26 cellular contexts compared by ENCODE assay signal in genomic region chr14:87018294-87018693, GRCh38.
"Had no signal": no experiment of that assay in that cellular context is flagged by ENCODE, and none has a peak within 500 bp of the region (broad histone marks: within the 10 kb centered on the region; RNA-seq: fewer than 3 reads in every experiment).

No MANE protein-coding gene starts in this region.

- H3K27me3 ChIP-seq: left lung, ovary, stomach, testis, thyroid gland, transverse colon, upper lobe of left lung, vagina had no signal

- ATAC-seq: left colon; left lung; lower lobe of right lung; mucosa of descending colon; naive thymus-derived CD4-positive, alpha-beta T cell; natural killer cell treated with Interleukin-12 subunit alpha and Interleukin-12 subunit beta and Interleukin-15 and Interleukin-18, amount 100 ng/mL, for 72 hours; right cardiac atrium; sciatic nerve; stimulated activated naive B cell treated with anti-CD40 and anti-IgM and Interleukin-4, amounts not matched to agents 10 μg/mL and 1 μg/mL and 100 μg/mL, for 72 hours; stimulated activated naive CD8-positive, alpha-beta T cell treated with anti-CD3 and anti-CD28 coated beads, Interleukin-15, Interleukin-2, amounts not matched to agents 100 U/mL and 50 U/mL, for 24 hours had no signal

- H3K27ac ChIP-seq: left lung, lower lobe of right lung, ovary, skin epidermis, stomach, testis, thyroid gland, transverse colon, upper lobe of left lung, vagina had no signal

- H3K9me3 ChIP-seq: lower lobe of right lung, ovary, testis, thyroid gland, upper lobe of left lung, vagina had no signal

- H3K4me1 ChIP-seq: left lung, lower lobe of right lung, stomach, testis, thyroid gland, transverse colon, upper lobe of left lung, vagina had no signal

- H3K4me3 ChIP-seq: left lung, lower lobe of right lung, mucosa of descending colon, ovary, skin epidermis, stomach, testis, thyroid gland, transverse colon, upper lobe of left lung, vagina had no signal

- H3K36me3 ChIP-seq: left lung, lower lobe of right lung, ovary, stomach, thyroid gland, transverse colon, upper lobe of left lung, vagina had no signal

- DNase-seq: immature natural killer cell; kidney; left colon; left lung; lower lobe of right lung; midbrain; mucosa of descending colon; naive thymus-derived CD4-positive, alpha-beta T cell; ovary; retina; right cardiac atrium; stimulated activated CD4-positive, alpha-beta T cell treated with anti-CD3 and anti-CD28 coated beads, Interleukin-12 subunit alpha, Interleukin-12 subunit beta, amount 100 ng/mL, for 4 hours; stimulated activated CD4-positive, alpha-beta T cell treated with anti-CD3 and anti-CD28 coated beads, Interleukin-15, amount 100 ng/mL, for 24 hours; stimulated activated CD4-positive, alpha-beta T cell treated with anti-CD3 and anti-CD28 coated beads, Interleukin-2, amount 100 ng/mL, for 24 hours; stimulated activated CD4-positive, alpha-beta T cell treated with anti-CD3 and anti-CD28 coated beads, Interleukin-4, amount 100 ng/mL, for 1 hour; stimulated activated naive B cell treated with anti-CD40 and anti-IgM and Interleukin-4, amounts not matched to agents 10 μg/mL and 1 μg/mL and 100 μg/mL, for 72 hours; stimulated activated naive CD8-positive, alpha-beta T cell treated with anti-CD3 and anti-CD28 coated beads, Interleukin-15, Interleukin-2, amounts not matched to agents 100 U/mL and 50 U/mL, for 24 hours; stomach; testis; thyroid gland; transverse colon; upper lobe of left lung had no signal
